In the genomic region with DNA sequence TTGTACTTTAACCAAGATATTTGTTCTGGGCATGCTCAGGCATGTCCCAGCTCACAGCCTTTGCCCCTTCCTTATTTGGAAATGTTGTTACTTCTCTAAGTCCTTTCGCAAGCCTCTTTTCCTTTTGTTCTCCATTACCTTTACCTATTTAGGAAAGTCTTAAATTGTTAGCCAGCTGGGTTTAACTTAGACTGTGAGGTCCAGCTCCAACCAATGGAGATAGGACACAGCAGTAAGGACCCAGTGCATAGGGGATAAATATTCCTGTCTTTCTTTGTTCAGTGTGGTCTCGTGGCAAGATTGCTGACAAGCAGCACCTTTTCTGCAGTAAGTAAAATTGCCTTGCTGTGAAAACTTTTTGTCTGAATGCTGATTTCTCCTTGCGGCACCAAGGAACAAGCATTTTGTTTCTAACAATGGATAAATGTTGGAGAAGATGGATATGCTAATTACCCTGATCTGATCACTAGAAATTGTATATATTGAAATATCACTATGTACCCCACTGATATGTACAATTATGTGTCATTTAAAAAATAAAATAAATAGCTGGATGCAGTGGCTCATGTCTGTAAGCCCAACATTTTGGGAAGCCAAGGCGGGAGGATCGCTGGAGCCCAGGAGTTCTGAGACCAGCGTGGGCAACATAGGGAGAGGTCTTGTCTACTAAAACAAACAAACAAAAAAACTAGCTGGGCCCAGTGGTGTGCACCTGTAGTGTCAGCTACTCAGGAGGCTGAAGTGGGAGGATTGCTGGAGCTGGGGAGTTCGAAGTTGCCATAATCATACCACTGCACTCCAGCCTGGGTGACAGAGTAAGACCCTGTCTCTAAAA, we compare ENCODE assay signal across 15 cellular contexts. TPM values are rescaled to one million over a fixed set of nuclear protein-coding genes. Genes with fewer than 3 reads are reported as not detected.
A peak's percentile ranks its signal among the peaks of the same experiment; 100 is the strongest.
DNase-seq lines count a peak whose midpoint lies in the region; ATAC-seq and TF ChIP-seq lines count a peak whose summit lies in the region.
"Had no signal": no experiment of that assay in that cellular context is flagged by ENCODE, and none has a peak within 500 bp of the region (broad histone marks: within the 10 kb centered on the region; RNA-seq: fewer than 3 reads in every experiment).

No MANE protein-coding gene starts in this region.

- peaks cover 11% of the 10 kb centered on the region for H3K9me3 Mint-ChIP-seq in activated naive CD8-positive, alpha-beta T cell treated with anti-CD3 and anti-CD28 coated beads, Interleukin-2, amount 10 ng/mL, durations not matched to agents 7 days and 5 days
- peaks cover 10% of the 10 kb centered on the region for H3K9me3 Mint-ChIP-seq in activated naive CD8-positive, alpha-beta T cell treated with anti-CD3 and anti-CD28 coated beads for 36 hours
- peaks cover 7% of the 10 kb centered on the region for H3K9me3 Mint-ChIP-seq in type B pancreatic cell

- POLR2A ChIA-PET in activated naive CD8-positive, alpha-beta T cell treated with anti-CD3 and anti-CD28 coated beads, Interleukin-2, amount 10 ng/mL, durations not matched to agents 7 days and 5 days (lab: Charles Lee), result interaction anchor here (0.7 kb wide), 1 partner anchor 12 kb away, joined by 3 read pairs; no protein-coding TSS in a partner anchor

- H3K27ac Mint-ChIP-seq in activated naive CD8-positive, alpha-beta T cell treated with anti-CD3 and anti-CD28 coated beads, Interleukin-2, amount 10 ng/mL, durations not matched to agents 7 days and 5 days, result peak overlapping the region; percentile 46
- H3K27ac Mint-ChIP-seq in activated naive CD8-positive, alpha-beta T cell treated with anti-CD3 and anti-CD28 coated beads for 36 hours, result no peak overlapping the region
- peak overlapping the region; percentile 90 for H3K27ac Mint-ChIP-seq in type B pancreatic cell
- H3K27ac Mint-ChIP-seq: stimulated activated memory B cell treated with anti-CD40 and anti-IgM and Interleukin-4, amounts not matched to agents 10 μg/mL and 1 μg/mL and 100 μg/mL, for 72 hours had no signal

- H3K27me3 Mint-ChIP-seq in activated naive CD8-positive, alpha-beta T cell treated with anti-CD3 and anti-CD28 coated beads, Interleukin-2, amount 10 ng/mL, durations not matched to agents 7 days and 5 days, result no peaks in the 10 kb centered on the region
- no peaks in the 10 kb centered on the region for H3K27me3 Mint-ChIP-seq in activated naive CD8-positive, alpha-beta T cell treated with anti-CD3 and anti-CD28 coated beads for 36 hours
- no peaks in the 10 kb centered on the region for H3K27me3 Mint-ChIP-seq in type B pancreatic cell

- no peak for TF ChIP-seq CTCF in fibroblast of mammary gland (conservative IDR thresholded peaks at IDR 0.05; ENCODE audit: control insufficient read depth, insufficient read depth, low read depth, low read length)
- no peak for TF ChIP-seq CTCF in type B pancreatic cell (conservative IDR thresholded peaks at IDR 0.05)

- no peak overlapping the region for H3K4me3 ChIP-seq in fibroblast of mammary gland (ENCODE audit: control insufficient read depth, low read depth, low read length)
- H3K4me3 ChIP-seq: body of pancreas had no signal

- no peaks in the 10 kb centered on the region for H3K4me1 Mint-ChIP-seq in activated naive CD8-positive, alpha-beta T cell treated with anti-CD3 and anti-CD28 coated beads, Interleukin-2, amount 10 ng/mL, durations not matched to agents 7 days and 5 days
- H3K4me1 Mint-ChIP-seq in activated naive CD8-positive, alpha-beta T cell treated with anti-CD3 and anti-CD28 coated beads for 36 hours, result no peaks in the 10 kb centered on the region
- H3K4me1 Mint-ChIP-seq in type B pancreatic cell (ENCODE audit: unreplicated experiment), result peaks cover 18% of the 10 kb centered on the region
- H3K4me1 Mint-ChIP-seq: naive B cell; stimulated activated memory B cell treated with anti-CD40 and anti-IgM and Interleukin-4, amounts not matched to agents 10 μg/mL and 1 μg/mL and 100 μg/mL, for 72 hours had no signal

- H3K4me3 Mint-ChIP-seq in activated naive CD8-positive, alpha-beta T cell treated with anti-CD3 and anti-CD28 coated beads, Interleukin-2, amount 10 ng/mL, durations not matched to agents 7 days and 5 days, result no peak overlapping the region
- no peak overlapping the region for H3K4me3 Mint-ChIP-seq in activated naive CD8-positive, alpha-beta T cell treated with anti-CD3 and anti-CD28 coated beads for 36 hours
- no peak overlapping the region for H3K4me3 Mint-ChIP-seq in type B pancreatic cell
- H3K4me3 Mint-ChIP-seq: stimulated activated memory B cell treated with anti-CD40 and anti-IgM and Interleukin-4, amounts not matched to agents 10 μg/mL and 1 μg/mL and 100 μg/mL, for 72 hours had no signal

- no peak for ATAC-seq in activated naive CD8-positive, alpha-beta T cell treated with anti-CD3 and anti-CD28 coated beads, Interleukin-2, amount 10 ng/mL, durations not matched to agents 7 days and 5 days (ENCODE audit: low read depth)
- ATAC-seq in GM21423 (IDR thresholded peaks at IDR 0.05; ENCODE audit: unreplicated experiment) (no peak), GM21367 (IDR thresholded peaks at IDR 0.05; ENCODE audit: unreplicated experiment) (no peak)
- ATAC-seq: body of pancreas; left ventricle myocardium superior; stimulated activated memory B cell treated with anti-CD40 and anti-IgM and Interleukin-4, amounts not matched to agents 10 μg/mL and 1 μg/mL and 100 μg/mL, for 72 hours had no signal

- H3K36me3 Mint-ChIP-seq in activated naive CD8-positive, alpha-beta T cell treated with anti-CD3 and anti-CD28 coated beads, Interleukin-2, amount 10 ng/mL, durations not matched to agents 7 days and 5 days, result peaks cover 11% of the 10 kb centered on the region
- H3K36me3 Mint-ChIP-seq in activated naive CD8-positive, alpha-beta T cell treated with anti-CD3 and anti-CD28 coated beads for 36 hours, result peaks cover 16% of the 10 kb centered on the region
- H3K36me3 Mint-ChIP-seq in type B pancreatic cell, result peaks cover 8% of the 10 kb centered on the region

- DNase-seq in activated naive CD8-positive, alpha-beta T cell treated with anti-CD3 and anti-CD28 coated beads, Interleukin-2, amount 10 ng/mL, durations not matched to agents 7 days and 5 days, result no peak
- no peak for DNase-seq in activated naive CD8-positive, alpha-beta T cell treated with anti-CD3 and anti-CD28 coated beads for 36 hours
- peak; percentile 79 for DNase-seq in SKM-1 treated with dmso at 0.1 percent for 144 hours (lab: John Stamatoyannopoulos, UW; ENCODE audit: unreplicated experiment)
- DNase-seq in fibroblast of mammary gland (ENCODE audit: low read depth), result peak; percentile 57
- DNase-seq in type B pancreatic cell (ENCODE audit: extremely low spot score, unreplicated experiment), result no peak
- no peak for DNase-seq in SHP77 (lab: John Stamatoyannopoulos, UW)
- DNase-seq: activated gamma-delta T cell treated with Interleukin-2 at 50 U/mL for 16 hours, AML-193, body of pancreas, left ventricle myocardium superior, naive B cell, NCI-H1417 treated with DMSO at 0.1 percent for 48 hours had no signal

RNA-seq across cellular contexts. Expression of a gene that starts 31.9 kb away (rescaled TPM):
- total RNA-seq in activated naive CD8-positive, alpha-beta T cell treated with anti-CD3 and anti-CD28 coated beads, Interleukin-2, amount 10 ng/mL, durations not matched to agents 7 days and 5 days, result 100 to 1,000 TPM; 793 to 808 TPM
- 100 to 1,000 TPM; 821 to 824 TPM for total RNA-seq in activated naive CD8-positive, alpha-beta T cell treated with anti-CD3 and anti-CD28 coated beads for 36 hours
- total RNA-seq in type B pancreatic cell (ENCODE audit: low replicate concordance), result 1,346 and 2,108 TPM in 2 replicates

RNA-seq across cellular contexts. Expression of a gene that starts 49.2 kb away (rescaled TPM):
- total RNA-seq in activated naive CD8-positive, alpha-beta T cell treated with anti-CD3 and anti-CD28 coated beads, Interleukin-2, amount 10 ng/mL, durations not matched to agents 7 days and 5 days, result under 1 TPM; 0.20 to 0.30 TPM
- total RNA-seq in activated naive CD8-positive, alpha-beta T cell treated with anti-CD3 and anti-CD28 coated beads for 36 hours, result 1 to 10 TPM in 1 of 2 experiments, under 1 TPM in 1; 0.58 to 1.0 TPM
- total RNA-seq in type B pancreatic cell (ENCODE audit: low replicate concordance), result 0.14 and 0.31 TPM in 2 replicates

Comparison
In these comparisons a context has a peak if more than half of its experiments do, and no peak if none do; other contexts are left out.
1. DNase-seq: peak in SKM-1 treated with dmso at 0.1 percent for 144 hours (single experiment) and fibroblast of mammary gland (single experiment); none in activated naive CD8-positive, alpha-beta T cell treated with anti-CD3 and anti-CD28 coated beads, Interleukin-2, amount 10 ng/mL, durations not matched to agents 7 days and 5 days (single experiment), activated naive CD8-positive, alpha-beta T cell treated with anti-CD3 and anti-CD28 coated beads for 36 hours (single experiment), type B pancreatic cell (single experiment) and SHP77 (0 of 2).